13 cellular contexts compared by ENCODE assay signal in the genomic region with DNA sequence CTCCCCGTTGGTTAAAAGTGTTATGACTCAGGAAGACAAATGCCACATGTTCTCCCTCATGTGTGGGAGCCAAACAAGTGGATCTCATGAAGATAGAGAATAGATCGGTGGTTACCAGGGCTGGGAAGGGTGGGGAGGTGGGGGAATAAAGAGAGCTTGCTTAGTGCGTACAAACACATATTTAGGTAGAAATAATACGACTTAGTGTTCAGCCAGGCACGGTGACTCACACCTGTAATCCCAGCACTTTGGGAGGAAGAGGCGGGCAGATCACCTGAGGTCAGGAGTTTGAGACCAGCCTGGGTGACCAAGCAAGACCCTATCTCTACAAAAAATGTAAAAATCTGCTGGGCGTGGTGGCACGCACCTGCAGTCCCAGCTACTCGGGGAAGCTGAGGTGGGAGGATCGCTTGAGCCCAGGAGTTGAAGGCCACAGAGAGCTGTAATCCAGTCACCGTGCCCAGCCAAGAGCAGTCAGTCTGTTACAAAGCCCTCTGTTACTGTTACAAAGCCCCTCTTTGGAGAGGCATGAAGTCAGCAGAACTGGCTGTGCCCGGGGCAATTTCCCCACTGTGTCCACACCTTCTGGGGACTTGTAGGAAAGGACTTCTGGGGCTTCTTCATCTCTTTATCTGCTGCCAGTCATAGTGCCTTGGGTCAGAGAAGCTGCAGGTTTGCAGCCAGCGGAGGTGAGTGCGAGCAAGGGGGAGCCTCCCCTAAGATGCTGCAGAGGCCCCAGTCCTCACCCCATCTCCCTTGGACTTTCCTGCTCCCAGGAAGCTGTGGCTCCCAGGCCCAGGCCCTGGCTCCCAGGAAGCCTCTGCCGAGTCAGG. TPM values are rescaled to one million over a fixed set of nuclear protein-coding genes. Genes with fewer than 3 reads are reported as not detected.
DNase-seq lines count a peak whose midpoint lies in the region; ATAC-seq and TF ChIP-seq lines count a peak whose summit lies in the region.
"Had no signal": no experiment of that assay in that cellular context is flagged by ENCODE, and none has a peak within 500 bp of the region (broad histone marks: within the 10 kb centered on the region; RNA-seq: fewer than 3 reads in every experiment).

No MANE protein-coding gene starts in this region.

- H3K4me3 Mint-ChIP-seq in activated T-cell treated with anti-CD3 and anti-CD28 coated beads, Interleukin-2, amount 50 U/mL, for 4 hours, result no peak overlapping the region
- H3K4me3 Mint-ChIP-seq: activated naive CD4-positive, alpha-beta T cell treated with anti-CD3 and anti-CD28 coated beads, Interleukin-2, amount 50 U/mL, for 24 hours had no signal

- H3K9me3 ChIP-seq in spleen (no peaks in the 10 kb centered on the region), testis (no peaks in the 10 kb centered on the region)

- H3K36me3 ChIP-seq in spleen, result no peaks in the 10 kb centered on the region
- H3K36me3 ChIP-seq in testis (ENCODE audit: low read depth, missing control alignments), result no peaks in the 10 kb centered on the region

- no peak for ATAC-seq in HG03378 (IDR thresholded peaks at IDR 0.05; ENCODE audit: unreplicated experiment)
- ATAC-seq in activated T-cell treated with anti-CD3 and anti-CD28 coated beads, Interleukin-2, amount 50 U/mL, for 4 hours, result no peak

- no peak for TF ChIP-seq POLR2A in spleen (IDR thresholded peaks at IDR 0.05)
- no peak for TF ChIP-seq POLR2A in testis (IDR thresholded peaks at IDR 0.05)

- H3K27ac ChIP-seq in spleen, result peak overlapping the region in 2 of 8 donors; percentile 41 to 46
- H3K27ac ChIP-seq in testis, result no peak overlapping the region
- H3K27ac ChIP-seq: HL-60 had no signal

- H3K27me3 ChIP-seq in spleen (replicated peaks in 1 of 7) (peaks cover 0 to 18% (median 0%) of the 10 kb centered on the region in 7 donors), testis (no peaks in the 10 kb centered on the region)

- WGBS in spleen, 5 donors, result 80 to 89% (median 85%) methylated on average over 15 of the region's 15 CpGs
- 77 to 87% methylated on average over 9 to 15 of the region's 15 CpGs for WGBS in testis, 2 donors

- no peaks in the 10 kb centered on the region for H3K36me3 Mint-ChIP-seq in activated T-cell treated with anti-CD3 and anti-CD28 coated beads, Interleukin-2, amount 50 U/mL, for 4 hours (ENCODE audit: insufficient read depth)
- H3K36me3 Mint-ChIP-seq: activated naive CD4-positive, alpha-beta T cell treated with anti-CD3 and anti-CD28 coated beads, Interleukin-2, amount 50 U/mL, for 24 hours had no signal

- in situ Hi-C loops in Caki2 (cut with HindIII; ENCODE audit: low pct_unique_long_range_greater_than_20kb, low sequenced_read_pairs), result no loop called here
- in situ Hi-C loops in SK-MEL-5 (cut with HindIII; ENCODE audit: low pct_unique_long_range_greater_than_20kb, low sequenced_read_pairs), result no loop called here

- intact Hi-C loops in spleen (cut with DNase I; ENCODE audit: low total_unique reads) (no loop called here), testis (cut with DNase I; ENCODE audit: low total_unique reads) (no loop called here)

- H3K4me3 ChIP-seq in spleen (no peak overlapping the region), testis (no peak overlapping the region)

- H3K4me1 Mint-ChIP-seq in activated T-cell treated with anti-CD3 and anti-CD28 coated beads, Interleukin-2, amount 50 U/mL, for 4 hours (ENCODE audit: low read depth), result peaks cover 5% of the 10 kb centered on the region

- TF ChIP-seq CTCF in spleen (IDR thresholded peaks at IDR 0.05 in 8 of 11, conservative IDR thresholded peaks at IDR 0.05 in 3 of 11) (no peak), testis (IDR thresholded peaks at IDR 0.05) (no peak)

- H3K27me3 Mint-ChIP-seq in activated T-cell treated with anti-CD3 and anti-CD28 coated beads, Interleukin-2, amount 50 U/mL, for 4 hours (ENCODE audit: low read depth), result peaks cover 17% of the 10 kb centered on the region
- H3K27me3 Mint-ChIP-seq: activated naive CD4-positive, alpha-beta T cell treated with anti-CD3 and anti-CD28 coated beads, Interleukin-2, amount 50 U/mL, for 24 hours had no signal

- H3K9me3 Mint-ChIP-seq in activated T-cell treated with anti-CD3 and anti-CD28 coated beads, Interleukin-2, amount 50 U/mL, for 4 hours, result no peaks in the 10 kb centered on the region
- H3K9me3 Mint-ChIP-seq: activated naive CD4-positive, alpha-beta T cell treated with anti-CD3 and anti-CD28 coated beads, Interleukin-2, amount 50 U/mL, for 24 hours had no signal

- H3K4me1 ChIP-seq in spleen, result peaks cover 0 to 41% (median 24%) of the 10 kb centered on the region in 6 donors
- H3K4me1 ChIP-seq in testis, result no peaks in the 10 kb centered on the region

- DNase-seq in Caki2 (ENCODE audit: low read depth) (peak; percentile 46), SK-MEL-5 (ENCODE audit: low read depth, low spot score) (peak; percentile 14), globus pallidus (ENCODE audit: low spot score) (peak; percentile 48), spleen (peak; percentile 25), testis (no peak), cerebellum (ENCODE audit: low spot score) (no peak)
- DNase-seq in activated T-cell treated with anti-CD3 and anti-CD28 coated beads, Interleukin-2, amount 50 U/mL, for 4 hours, result no peak
- DNase-seq: activated CD4-positive, alpha-beta T cell treated with anti-CD3 and anti-CD28 coated beads, Interleukin-2, amount 50 U/mL, for 48 hours; T-helper 2 cell had no signal

RNA-seq across cellular contexts. Expression of a gene that starts 4.3 kb away (rescaled TPM):
- total RNA-seq in Caki2 (2014; rRNA removed; shearing (Covaris generic); ENCODE audit: low replicate concordance), result not detected in 2 replicates
- 0.63 TPM in 1 of 2 replicates, not detected in the other for total RNA-seq in SK-MEL-5 (2014; rRNA removed; shearing (Covaris generic))
- polyA plus RNA-seq in SK-MEL-5 (2015; cell fraction: cytosol; rRNA removed), result 0.37 and 0.40 TPM in 2 replicates
- 0.31 TPM in 1 of 2 replicates, not detected in the other for polyA plus RNA-seq in SK-MEL-5 (2015; cell fraction: nucleus; rRNA removed)
- total RNA-seq in spleen (10 to 100 TPM in 1 of 7 donors, 1 to 10 TPM in 2, under 1 TPM in 3, not detected in 1; 0.54 to 16.1 (median 0.90) TPM), testis (1 to 10 TPM; 3.2 to 5.6 TPM), cerebellum (not detected)
- polyA plus RNA-seq in spleen (1 to 10 TPM in 1 of 3 donors, under 1 TPM in 2; 0.36 to 1.2 (median 0.52) TPM), testis (ENCODE audit: insufficient read depth, low read depth, low replicate concordance) (4.2 TPM)
- total RNA-seq in activated T-cell treated with anti-CD3 and anti-CD28 coated beads, Interleukin-2, amount 50 U/mL, for 4 hours, result not detected

RNA-seq across cellular contexts. Expression of a gene that starts 36.0 kb away (rescaled TPM):
- 44.7 and 62.1 TPM in 2 replicates for total RNA-seq in Caki2 (2014; rRNA removed; shearing (Covaris generic); ENCODE audit: low replicate concordance)
- total RNA-seq in SK-MEL-5 (2014; rRNA removed; shearing (Covaris generic)), result not detected in 2 replicates
- polyA plus RNA-seq in SK-MEL-5 (2015; cell fraction: cytosol; rRNA removed), result not detected in 2 replicates
- not detected in 2 replicates for polyA plus RNA-seq in SK-MEL-5 (2015; cell fraction: nucleus; rRNA removed)
- total RNA-seq in spleen (not detected), testis (under 1 TPM; 0.16 to 0.50 TPM), cerebellum (0.27 TPM)
- polyA plus RNA-seq in spleen (under 1 TPM in 1 of 3 donors, not detected in 2; 0.03 TPM), testis (ENCODE audit: insufficient read depth, low read depth, low replicate concordance) (1.1 TPM)
- not detected for total RNA-seq in activated T-cell treated with anti-CD3 and anti-CD28 coated beads, Interleukin-2, amount 50 U/mL, for 4 hours
- polyA plus RNA-seq: neural cell had no signal

Comparison
In these comparisons a context has a peak if more than half of its experiments do, and no peak if none do; other contexts are left out.
1. DNase-seq: peak in Caki2 (single experiment), SK-MEL-5 (single experiment), globus pallidus (single experiment) and spleen (single experiment); none in testis (single experiment), activated T-cell treated with anti-CD3 and anti-CD28 coated beads, Interleukin-2, amount 50 U/mL, for 4 hours (single experiment) and cerebellum (single experiment).
2. RNA of a gene that starts 36.0 kb away (total RNA-seq): 44.7 to 62.1 TPM in Caki2; 0.16 to 0.50 TPM in testis, 0.27 TPM in cerebellum (single experiment), not detected in SK-MEL-5, not detected in spleen and not detected in activated T-cell treated with anti-CD3 and anti-CD28 coated beads, Interleukin-2, amount 50 U/mL, for 4 hours; every median in the first group is over 10 times any median in the second.